ENCODE assay signal across 7 cellular contexts in genomic region chr9:125407974-125408900, GRCh38.
A peak's percentile ranks its signal among the peaks of the same experiment; 100 is the strongest.
DNase-seq lines count a peak whose midpoint lies in the region; ATAC-seq and TF ChIP-seq lines count a peak whose summit lies in the region.

No MANE protein-coding gene starts in this region.

- H3K4me1 ChIP-seq in mucosa of stomach (ENCODE audit: control insufficient read depth, insufficient read depth, low read length), result no peaks in the 10 kb centered on the region

- ATAC-seq in HG03571 (IDR thresholded peaks at IDR 0.05; ENCODE audit: unreplicated experiment) (peak; percentile 65), esophagus mucosa (peak; percentile 63)

- no peaks in the 10 kb centered on the region for H3K36me3 ChIP-seq in mucosa of stomach (ENCODE audit: control insufficient read depth, insufficient read depth, low read length)

- TF ChIP-seq CTCF in GM13976 (IDR thresholded peaks at IDR 0.05; ENCODE audit: borderline replicate concordance, control extremely low read depth, extremely low read depth, insufficient read depth, missing control alignments), result peak; percentile 77

- DNase-seq in GM13976 (ENCODE audit: low spot score), result peak; percentile 94
- peak; percentile 49 for DNase-seq in NOMO-1 treated with dmso at 0.1 percent for 144 hours (lab: John Stamatoyannopoulos, UW; ENCODE audit: unreplicated experiment)
- peak; percentile 72 for DNase-seq in activated T-cell treated with anti-CD3 and anti-CD28 coated beads for 4 hours
- DNase-seq in stimulated activated CD8-positive, alpha-beta memory T cell treated with anti-CD3 and anti-CD28 coated beads, Interleukin-4, amount 100 ng/mL, for 4 hours (ENCODE audit: low read depth in 2 of 2, low spot score in 1 of 2), result peak; percentile 40 to 61

- H3K9ac ChIP-seq in mucosa of stomach (ENCODE audit: low read length), result peak overlapping the region; percentile 34

- peaks cover 17% of the 10 kb centered on the region for H3K27me3 ChIP-seq in mucosa of stomach (ENCODE audit: control insufficient read depth, insufficient read depth, low read length)

- in situ Hi-C loops in GM13976 (cut with MboI; ENCODE audit: low sequenced_read_pairs, unreplicated experiment), result loop anchor here (10.0 to 25.0 kb wide), 3 partner anchors 329 to 1004 kb away; partner anchors contain the start of gene PBX3

- no peak overlapping the region for H3K4me3 ChIP-seq in mucosa of stomach (ENCODE audit: low read length)

- no peaks in the 10 kb centered on the region for H3K9me3 ChIP-seq in mucosa of stomach (ENCODE audit: control insufficient read depth, low read length)
